In genomic region chr6:30844118-30844535, GRCh38 we compare ENCODE assay signal across 2 cellular contexts.
TF ChIP-seq lines count a peak whose summit lies in the region.

No MANE protein-coding gene starts in this region.

TF ChIP-seq in A549, 52 proteins besides CTCF, POLR2A, EP300 and RAD21:
- TF ChIP-seq HDAC2 (IDR thresholded peaks at IDR 0.05) = no peak
- TF ChIP-seq, protein P1, sequence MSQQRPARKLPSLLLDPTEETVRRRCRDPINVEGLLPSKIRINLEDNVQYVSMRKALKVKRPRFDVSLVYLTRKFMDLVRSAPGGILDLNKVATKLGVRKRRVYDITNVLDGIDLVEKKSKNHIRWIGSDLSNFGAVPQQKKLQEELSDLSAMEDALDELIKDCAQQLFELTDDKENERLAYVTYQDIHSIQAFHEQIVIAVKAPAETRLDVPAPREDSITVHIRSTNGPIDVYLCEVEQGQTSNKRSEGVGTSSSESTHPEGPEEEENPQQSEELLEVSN (IDR thresholded peaks at IDR 0.05; ENCODE audit: borderline replicate concordance, low read depth) = no peak
- TF ChIP-seq RCOR1 (IDR thresholded peaks at IDR 0.05; ENCODE audit: low read depth, low read length) = no peak
- TF ChIP-seq MAZ (IDR thresholded peaks at IDR 0.05; ENCODE audit: borderline replicate concordance, low read depth, low read length) = no peak
- TF ChIP-seq CBX8 (IDR thresholded peaks at IDR 0.05) = no peak
- TF ChIP-seq ZSCAN20 (CRISPR knock-in tag; IDR thresholded peaks at IDR 0.05) = no peak
- no peak for TF ChIP-seq MAFK (IDR thresholded peaks at IDR 0.05; ENCODE audit: partially characterized antibody)
- TF ChIP-seq HOXA7 (CRISPR knock-in tag; IDR thresholded peaks at IDR 0.05) = no peak
- no peak for TF ChIP-seq NFE2L2 (conservative IDR thresholded peaks at IDR 0.05; ENCODE audit: low read length)
- no peak for TF ChIP-seq ZFP36 (IDR thresholded peaks at IDR 0.05; ENCODE audit: borderline replicate concordance, partially characterized antibody)
- no peak for TF ChIP-seq BHLHE40 (IDR thresholded peaks at IDR 0.05; ENCODE audit: low read depth, low read length)
- no peak for TF ChIP-seq ZC3H11A (IDR thresholded peaks at IDR 0.05)
- TF ChIP-seq REST (IDR thresholded peaks at IDR 0.05) = no peak
- no peak for TF ChIP-seq PHF8 (IDR thresholded peaks at IDR 0.05; ENCODE audit: borderline replicate concordance, low read depth)
- TF ChIP-seq TP53 (CRISPR knock-in tag; IDR thresholded peaks at IDR 0.05) = no peak

TF ChIP-seq in HepG2, 621 proteins besides CTCF, POLR2A, EP300 and RAD21:
- TF ChIP-seq TEAD3 (CRISPR knock-in tag; optimal IDR thresholded peaks at IDR 0.05; ENCODE audit: borderline replicate concordance) (peak; percentile 96), CHD2 (IDR thresholded peaks at IDR 0.05; ENCODE audit: low read depth, low read length) (no peak)
